In genomic region chr2:174778479-174778962, GRCh38 we compare ENCODE assay signal across 1 cellular context.
TF ChIP-seq lines count a peak whose summit lies in the region.

No MANE protein-coding gene starts in this region.

TF ChIP-seq in GM23338, 12 proteins besides CTCF, POLR2A, EP300 and RAD21 (continued from another document):
- TF ChIP-seq ZNF462 (CRISPR knock-in tag; IDR thresholded peaks at IDR 0.05) (no peak), JUNB (IDR thresholded peaks at IDR 0.05; ENCODE audit: unreplicated experiment) (no peak), ZNF331 (CRISPR knock-in tag; IDR thresholded peaks at IDR 0.05; ENCODE audit: low read depth) (no peak), CREB1 (CRISPR knock-in tag; IDR thresholded peaks at IDR 0.05; ENCODE audit: low read depth) (no peak), ETS1 (IDR thresholded peaks at IDR 0.05) (no peak), EZH2 (IDR thresholded peaks at IDR 0.05; ENCODE audit: low read depth, unreplicated experiment) (no peak), NANOG (IDR thresholded peaks at IDR 0.05; ENCODE audit: borderline replicate concordance) (no peak), STAT1 (IDR thresholded peaks at IDR 0.05; ENCODE audit: unreplicated experiment) (no peak), ZNF114 (CRISPR knock-in tag; IDR thresholded peaks at IDR 0.05) (no peak), REST (IDR thresholded peaks at IDR 0.05; ENCODE audit: unreplicated experiment) (no peak)
